26 cellular contexts compared by ENCODE assay signal in the genomic region with DNA sequence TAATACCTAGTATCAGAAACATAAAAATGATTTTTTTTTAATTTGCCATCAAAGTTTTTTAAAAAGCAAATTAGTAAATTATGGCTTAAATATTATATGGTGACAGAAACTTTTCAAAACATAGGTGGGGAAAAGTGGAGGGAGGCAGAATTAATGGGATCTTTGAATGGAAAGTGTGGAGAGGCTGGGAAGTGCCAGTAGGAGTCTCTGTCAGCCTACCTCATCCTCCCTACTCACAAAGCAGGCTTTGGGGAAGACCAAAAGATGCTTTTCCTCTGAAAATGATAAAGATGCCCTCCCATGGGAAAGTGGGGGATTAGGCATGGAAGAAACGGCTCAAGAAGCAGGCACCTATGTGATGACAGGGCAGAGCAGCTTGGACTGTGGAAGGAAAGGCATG. TPM values are rescaled to one million over a fixed set of nuclear protein-coding genes. Genes with fewer than 3 reads are reported as not detected.
"Had no signal": no experiment of that assay in that cellular context is flagged by ENCODE, and none has a peak within 500 bp of the region (broad histone marks: within the 10 kb centered on the region; RNA-seq: fewer than 3 reads in every experiment).

No MANE protein-coding gene starts in this region.

- H3K27ac ChIP-seq: dorsolateral prefrontal cortex, epithelial cell of prostate, esophagus muscularis mucosa, hepatocyte, left ventricle myocardium inferior, lower lobe of right lung, neutrophil, spleen, testis, transverse colon had no signal

- H3K4me3 ChIP-seq: dorsolateral prefrontal cortex, esophagus muscularis mucosa, hepatocyte, left ventricle myocardium inferior, lower lobe of right lung, spleen, testis, transverse colon had no signal

- H3K4me3 Mint-ChIP-seq: memory B cell; mesothelial cell of epicardium; nephron; stimulated activated memory B cell treated with anti-CD40 and anti-IgM and Interleukin-4, amounts not matched to agents 10 μg/mL and 1 μg/mL and 100 μg/mL, for 72 hours; stimulated activated naive CD8-positive, alpha-beta T cell treated with anti-CD3 and anti-CD28 coated beads, Interleukin-15, amount 100 ng/mL, for 72 hours had no signal

- H3K4me1 ChIP-seq: lower lobe of right lung had no signal

- H3K9me3 ChIP-seq: esophagus muscularis mucosa, left ventricle myocardium inferior, lower lobe of right lung, neutrophil, spleen, testis, transverse colon had no signal

- ATAC-seq: left cardiac atrium; lower lobe of right lung; sciatic nerve; stimulated activated memory B cell treated with anti-CD40 and anti-IgM and Interleukin-4, amounts not matched to agents 10 μg/mL and 1 μg/mL and 100 μg/mL, for 72 hours; stimulated activated naive CD8-positive, alpha-beta T cell treated with anti-CD3 and anti-CD28 coated beads, Interleukin-15, amount 100 ng/mL, for 72 hours had no signal

- H2AFZ ChIP-seq: hepatocyte had no signal

- H3K27me3 Mint-ChIP-seq: memory B cell; stimulated activated memory B cell treated with anti-CD40 and anti-IgM and Interleukin-4, amounts not matched to agents 10 μg/mL and 1 μg/mL and 100 μg/mL, for 72 hours; stimulated activated naive CD8-positive, alpha-beta T cell treated with anti-CD3 and anti-CD28 coated beads, Interleukin-15, amount 100 ng/mL, for 72 hours had no signal

- H3K79me2 ChIP-seq: hepatocyte had no signal

- FAIRE-seq: endometrium, kidney had no signal

- H3K4me1 Mint-ChIP-seq: memory B cell; nephron; stimulated activated memory B cell treated with anti-CD40 and anti-IgM and Interleukin-4, amounts not matched to agents 10 μg/mL and 1 μg/mL and 100 μg/mL, for 72 hours; stimulated activated naive CD8-positive, alpha-beta T cell treated with anti-CD3 and anti-CD28 coated beads, Interleukin-15, amount 100 ng/mL, for 72 hours had no signal

- H3K27ac Mint-ChIP-seq: memory B cell; mesothelial cell of epicardium; nephron; stimulated activated memory B cell treated with anti-CD40 and anti-IgM and Interleukin-4, amounts not matched to agents 10 μg/mL and 1 μg/mL and 100 μg/mL, for 72 hours; stimulated activated naive CD8-positive, alpha-beta T cell treated with anti-CD3 and anti-CD28 coated beads, Interleukin-15, amount 100 ng/mL, for 72 hours had no signal

- H3K9me3 Mint-ChIP-seq: memory B cell; mesothelial cell of epicardium; nephron; stimulated activated memory B cell treated with anti-CD40 and anti-IgM and Interleukin-4, amounts not matched to agents 10 μg/mL and 1 μg/mL and 100 μg/mL, for 72 hours; stimulated activated naive CD8-positive, alpha-beta T cell treated with anti-CD3 and anti-CD28 coated beads, Interleukin-15, amount 100 ng/mL, for 72 hours had no signal

- DNase-seq: cortex of kidney; dorsolateral prefrontal cortex; effector CD8-positive, alpha-beta T cell; foreskin melanocyte; kidney; left cardiac atrium; left ventricle myocardium inferior; lower lobe of right lung; spleen; stimulated activated CD4-positive, alpha-beta T cell treated with anti-CD3 and anti-CD28 coated beads, Interleukin-15, amount 100 ng/mL, for 24 hours; stimulated activated CD4-positive, alpha-beta T cell treated with anti-CD3 and anti-CD28 coated beads, Interleukin-1b, Interleukin-23, amount 100 ng/mL, for 48 hours; stimulated activated CD4-positive, alpha-beta T cell treated with anti-CD3 and anti-CD28 coated beads, Interleukin-4, amount 100 ng/mL, for 24 hours; stimulated activated naive CD8-positive, alpha-beta T cell treated with anti-CD3 and anti-CD28 coated beads, Interleukin-15, amount 100 ng/mL, for 72 hours; testis; transverse colon had no signal

- H3K4me2 ChIP-seq: hepatocyte had no signal

- H3K27me3 ChIP-seq: dorsolateral prefrontal cortex, hepatocyte, neutrophil, spleen, testis, transverse colon had no signal

RNA-seq across cellular contexts. Expression of a gene that starts 21.8 kb away (rescaled TPM):
- total RNA-seq: left ventricle myocardium inferior, mesothelial cell of epicardium, myocyte had no signal
